In genomic region chr18:10461989-10462388, GRCh38 we compare ENCODE assay signal across 7 cellular contexts. TPM values are rescaled to one million over a fixed set of nuclear protein-coding genes. Genes with fewer than 3 reads are reported as not detected.
"Had no signal": no experiment of that assay in that cellular context is flagged by ENCODE, and none has a peak within 500 bp of the region (broad histone marks: within the 10 kb centered on the region; RNA-seq: fewer than 3 reads in every experiment).

No MANE protein-coding gene starts in this region.

- H3K27ac Mint-ChIP-seq: GM23338 had no signal

- H3K9me3 Mint-ChIP-seq: GM23338, H9 had no signal

- H3K4me3 ChIP-seq: GM23338, K562 had no signal

- H3K4me3 Mint-ChIP-seq: GM23338, H9 had no signal

- H3K4me2 ChIP-seq: GM23338 had no signal

- H2AFZ ChIP-seq: GM23338 had no signal

- DNase-seq: H9, HCEC 1CT, IMR-90, KG1 had no signal

- ATAC-seq: GM23338, K562 had no signal

RNA-seq across cellular contexts. Expression of gene APCDD1, which starts 7.6 kb away (rescaled TPM):
- total RNA-seq: HT-29 had no signal
- polyA plus RNA-seq: K562 had no signal
